ENCODE assay signal across 1 cellular context in the genomic region with DNA sequence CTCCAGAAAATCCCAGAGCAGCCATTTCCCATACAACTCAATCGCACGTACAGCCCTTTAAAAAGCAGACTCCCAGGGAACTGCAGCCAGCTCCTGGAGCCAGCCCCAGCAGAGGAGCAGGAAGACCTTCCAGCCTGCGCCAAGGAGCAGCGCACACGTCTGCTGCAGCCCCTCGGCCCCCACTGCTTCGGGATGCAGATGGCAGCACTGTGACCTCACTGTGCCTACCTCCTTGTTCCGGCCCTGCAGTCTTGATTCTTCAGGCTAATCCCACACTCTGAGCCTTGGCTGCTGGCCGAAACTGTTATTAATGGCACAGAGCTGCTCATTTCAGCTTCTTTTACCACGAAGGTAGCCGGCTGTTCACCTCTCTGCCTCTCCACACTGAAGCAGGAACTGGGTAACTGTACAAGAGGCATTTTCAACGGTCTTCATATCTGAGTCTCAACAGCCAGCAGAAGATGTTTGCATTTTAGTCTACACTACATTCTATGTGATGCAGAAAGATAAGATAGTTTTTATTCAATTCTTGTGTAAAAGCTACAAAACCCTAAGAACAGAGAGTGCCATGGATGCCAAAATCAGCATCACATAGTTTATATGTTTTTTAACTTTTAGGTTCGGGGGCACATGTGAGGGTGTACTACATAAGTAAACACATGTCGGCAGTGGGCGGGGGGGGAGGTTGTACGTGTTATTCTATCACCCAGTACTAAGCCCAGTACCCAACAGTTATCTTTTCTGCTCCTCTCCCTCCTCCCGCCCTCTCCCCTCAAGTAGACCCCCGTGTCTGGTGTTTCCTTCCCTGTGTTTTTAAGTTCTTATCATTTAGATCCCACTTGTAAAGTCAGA.
A peak's percentile ranks its signal among the peaks of the same experiment; 100 is the strongest.
TF ChIP-seq lines count a peak whose summit lies in the region.

No MANE protein-coding gene starts in this region.

TF ChIP-seq in HCT116, 20 proteins besides CTCF, POLR2A, EP300 and RAD21 (continued from another document):
- TF ChIP-seq POLR2AphosphoS5 (IDR thresholded peaks at IDR 0.05; ENCODE audit: low read depth, low read length) (0 out of 2 replicates have a peak, but pooled peaks have one; percentile 42), EZH2phosphoT487 (IDR thresholded peaks at IDR 0.05; ENCODE audit: borderline replicate concordance) (no peak), TCF7L2 (IDR thresholded peaks at IDR 0.05; ENCODE audit: borderline replicate concordance, extremely low read depth, insufficient read depth, insufficient read length) (no peak), EZH2 (IDR thresholded peaks at IDR 0.05) (no peak)
